14 cellular contexts compared by ENCODE assay signal in genomic region chr12:108394196-108394595, GRCh38.
A peak's percentile ranks its signal among the peaks of the same experiment; 100 is the strongest.
DNase-seq lines count a peak whose midpoint lies in the region; TF ChIP-seq lines count a peak whose summit lies in the region.
"Had no signal": no experiment of that assay in that cellular context is flagged by ENCODE, and none has a peak within 500 bp of the region (broad histone marks: within the 10 kb centered on the region; RNA-seq: fewer than 3 reads in every experiment).

No MANE protein-coding gene starts in this region.

- peaks cover 9% of the 10 kb centered on the region for H3K4me1 Mint-ChIP-seq in nephron
- H3K4me1 Mint-ChIP-seq: activated CD4-positive, alpha-beta memory T cell treated with anti-CD3 and anti-CD28 coated beads, Interleukin-2, amount 10 ng/mL, durations not matched to agents 7 days and 5 days had no signal

- no peaks in the 10 kb centered on the region for H3K9me3 Mint-ChIP-seq in nephron
- H3K9me3 Mint-ChIP-seq: activated CD4-positive, alpha-beta memory T cell treated with anti-CD3 and anti-CD28 coated beads, Interleukin-2, amount 10 ng/mL, durations not matched to agents 7 days and 5 days had no signal

- H3K36me3 Mint-ChIP-seq in nephron (ENCODE audit: low read depth), result no peaks in the 10 kb centered on the region

- TF ChIP-seq CTCF in nephron (IDR thresholded peaks at IDR 0.05; ENCODE audit: unreplicated experiment in 3 of 3), result no peak

- H3K4me3 Mint-ChIP-seq in nephron, result no peak overlapping the region
- H3K4me3 Mint-ChIP-seq: activated CD4-positive, alpha-beta memory T cell treated with anti-CD3 and anti-CD28 coated beads, Interleukin-2, amount 10 ng/mL, durations not matched to agents 7 days and 5 days; naive thymus-derived CD4-positive, alpha-beta T cell; T-helper 2 cell treated with Interferon-gamma antibody and Interleukin-4, amounts not matched to agents 5 μg/mL and 100 μg/mL, for 36 hours had no signal

- peaks cover 12% of the 10 kb centered on the region for H3K27me3 Mint-ChIP-seq in nephron (ENCODE audit: low read depth)
- H3K27me3 Mint-ChIP-seq: activated CD4-positive, alpha-beta memory T cell treated with anti-CD3 and anti-CD28 coated beads, Interleukin-2, amount 10 ng/mL, durations not matched to agents 7 days and 5 days had no signal

- DNase-seq in AG08395 (ENCODE audit: low spot score) (peak; percentile 63), NCI-H1694 treated with DMSO at 0.1 percent for 48 hours (lab: John Stamatoyannopoulos, UW) (peak; percentile 81), dedifferentiated amniotic fluid mesenchymal stem cell (ENCODE audit: extremely low spot score) (peak; percentile 75), hippocampal formation (lab: John Stamatoyannopoulos, UW) (no peak), NK-92 (lab: John Stamatoyannopoulos, UW; ENCODE audit: unreplicated experiment) (no peak)
- DNase-seq in activated CD4-positive, alpha-beta T cell treated with anti-CD3 and anti-CD28 coated beads for 4 hours, result no peak
- no peak for DNase-seq in NK-92 treated with Interleukin-12 subunit alpha and Interleukin-12 subunit beta, amount 100 ng/mL, for 24 hours (lab: John Stamatoyannopoulos, UW)
- DNase-seq: activated CD4-positive, alpha-beta memory T cell treated with anti-CD3 and anti-CD28 coated beads, Interleukin-2, amount 10 ng/mL, durations not matched to agents 7 days and 5 days; DND-41; naive thymus-derived CD4-positive, alpha-beta T cell; NCI-H1092 treated with DMSO at 0.1 percent for 48 hours; OCI-M1 had no signal

- peak overlapping the region in 2 of 3 experiments; percentile 45 to 62 for H3K27ac Mint-ChIP-seq in nephron
- H3K27ac Mint-ChIP-seq: activated CD4-positive, alpha-beta memory T cell treated with anti-CD3 and anti-CD28 coated beads, Interleukin-2, amount 10 ng/mL, durations not matched to agents 7 days and 5 days; naive thymus-derived CD4-positive, alpha-beta T cell; T-helper 2 cell treated with Interferon-gamma antibody and Interleukin-4, amounts not matched to agents 5 μg/mL and 100 μg/mL, for 36 hours had no signal

Comparison
In these comparisons a context has a peak if more than half of its experiments do, and no peak if none do; other contexts are left out.
1. DNase-seq: peak in AG08395 (single experiment), NCI-H1694 treated with DMSO at 0.1 percent for 48 hours (single experiment) and dedifferentiated amniotic fluid mesenchymal stem cell (single experiment); none in hippocampal formation (0 of 2), activated CD4-positive, alpha-beta T cell treated with anti-CD3 and anti-CD28 coated beads for 4 hours (0 of 2), NK-92 (single experiment) and NK-92 treated with Interleukin-12 subunit alpha and Interleukin-12 subunit beta, amount 100 ng/mL, for 24 hours (single experiment).